In genomic region chrX:109600114-109600710, GRCh38 we compare ENCODE assay signal across 10 cellular contexts. TPM values are rescaled to one million over a fixed set of nuclear protein-coding genes. Genes with fewer than 3 reads are reported as not detected.
DNase-seq lines count a peak whose midpoint lies in the region; ATAC-seq and TF ChIP-seq lines count a peak whose summit lies in the region.
"Had no signal": no experiment of that assay in that cellular context is flagged by ENCODE, and none has a peak within 500 bp of the region (broad histone marks: within the 10 kb centered on the region; RNA-seq: fewer than 3 reads in every experiment).

No MANE protein-coding gene starts in this region.

- H2BK12ac ChIP-seq in neuronal stem cell (ENCODE audit: low read length), result no peak overlapping the region

- H3K9me3 ChIP-seq in ES-I3 (ENCODE audit: control insufficient read depth, insufficient read depth, low read length) (no peaks in the 10 kb centered on the region), fibroblast of lung (ENCODE audit: control insufficient read depth, insufficient read depth, low read depth, low read length) (no peaks in the 10 kb centered on the region), neuronal stem cell (replicated peaks in 1 of 2; ENCODE audit: control insufficient read depth in 2 of 2, insufficient read depth in 1 of 2, low read depth in 1 of 2, low read length in 2 of 2) (no peaks in the 10 kb centered on the region)

- peak overlapping the region; percentile 39 for H3K9ac ChIP-seq in ES-I3 (ENCODE audit: low read depth, low read length)
- no peak overlapping the region for H3K9ac ChIP-seq in fibroblast of lung (ENCODE audit: insufficient read depth, low read length)
- no peak overlapping the region for H3K9ac ChIP-seq in neuronal stem cell (ENCODE audit: low read depth, low read length, poor library complexity)

- H3K4me1 ChIP-seq in ES-I3 (ENCODE audit: insufficient read depth, low read length) (peaks cover 10% of the 10 kb centered on the region), fibroblast of lung (ENCODE audit: control insufficient read depth, extremely low read depth, insufficient read depth, low read length) (no peaks in the 10 kb centered on the region), neuronal stem cell (ENCODE audit: control insufficient read depth in 2 of 2, insufficient read depth in 1 of 2, low read depth in 1 of 2, low read length in 2 of 2) (peaks cover 0 to 10% of the 10 kb centered on the region in 2 donors)

- no peaks in the 10 kb centered on the region for H3K27me3 ChIP-seq in fibroblast of lung (ENCODE audit: control insufficient read depth, insufficient read depth, low read length)
- H3K27me3 ChIP-seq in neuronal stem cell (ENCODE audit: control insufficient read depth in 3 of 3, insufficient read depth in 3 of 3, low read depth in 1 of 3, low read length in 3 of 3), result peaks cover 0 to 26% (median 0%) of the 10 kb centered on the region in 3 experiments

- H4K91ac ChIP-seq in neuronal stem cell (ENCODE audit: low read depth, low read length, poor library complexity), result no peak overlapping the region

- DNase-seq in NCI-H524 treated with DMSO at 0.1 percent for 48 hours (lab: John Stamatoyannopoulos, UW), result peak; percentile 79
- peak; percentile 1 to 43 for DNase-seq in fibroblast of lung (ENCODE audit: low read depth in 2 of 2)
- DNase-seq in neuronal stem cell (ENCODE audit: low spot score), result no peak
- no peak for DNase-seq in NCI-H345 (lab: John Stamatoyannopoulos, UW)
- no peak for DNase-seq in NCI-H748 treated with DMSO at 0.1 percent for 48 hours (lab: John Stamatoyannopoulos, UW)
- DNase-seq in HUDEP-2 (lab: John Stamatoyannopoulos, UW; ENCODE audit: unreplicated experiment in 76 of 76), result no peak
- DNase-seq: DMS79 had no signal

- H2BK15ac ChIP-seq in neuronal stem cell (ENCODE audit: low read length), result no peak overlapping the region

- no peak overlapping the region for H3K4ac ChIP-seq in neuronal stem cell (ENCODE audit: low read length)

- no peak overlapping the region for H3K4me2 ChIP-seq in fibroblast of lung (ENCODE audit: extremely low read depth, insufficient read depth, low read length)
- no peak overlapping the region for H3K4me2 ChIP-seq in neuronal stem cell (ENCODE audit: insufficient read depth, low read length, poor library complexity, severe bottlenecking)

- H3K23ac ChIP-seq in neuronal stem cell (ENCODE audit: low read depth, low read length, poor library complexity), result no peak overlapping the region

- no peak for TF ChIP-seq CTCF in fibroblast of lung (conservative IDR thresholded peaks at IDR 0.05 in 1 of 2, IDR thresholded peaks at IDR 0.05 in 1 of 2; ENCODE audit: low read depth in 1 of 2, low read length in 2 of 2)

- no peaks in the 10 kb centered on the region for H3K36me3 ChIP-seq in ES-I3 (ENCODE audit: insufficient read depth, low read length)
- H3K36me3 ChIP-seq in fibroblast of lung (ENCODE audit: control insufficient read depth, insufficient read depth, low read length), result no peaks in the 10 kb centered on the region
- H3K36me3 ChIP-seq in neuronal stem cell (replicated peaks in 1 of 2; ENCODE audit: control insufficient read depth in 2 of 2, insufficient read depth in 2 of 2, low read length in 2 of 2), result no peaks in the 10 kb centered on the region

- WGBS in neuronal stem cell (ENCODE audit: extremely low coverage in 2 of 2, insufficient read length in 2 of 2, insufficient replicate concordance in 1 of 2), 2 donors, result no CpG with 5 or more reads among the region's 18 CpGs

- no peak overlapping the region for H3K14ac ChIP-seq in neuronal stem cell (ENCODE audit: low read length)

- no peak overlapping the region for H4K8ac ChIP-seq in neuronal stem cell (ENCODE audit: low read depth, low read length)

- H2BK120ac ChIP-seq in neuronal stem cell (ENCODE audit: low read depth, low read length), result no peak overlapping the region

- no peak overlapping the region for H3K4me3 ChIP-seq in fibroblast of lung (replicated peaks in 1 of 4; ENCODE audit: control extremely low read depth in 1 of 4, insufficient read depth in 1 of 4, low read depth in 3 of 4, low read length in 4 of 4)
- H3K4me3 ChIP-seq in neuronal stem cell (ENCODE audit: low read length in 2 of 2), result peak overlapping the region in 1 of 2 donors; percentile 26

- no peak overlapping the region for H2BK5ac ChIP-seq in neuronal stem cell (ENCODE audit: low read length)

- H4K20me1 ChIP-seq in fibroblast of lung (ENCODE audit: control insufficient read depth, extremely low read depth, insufficient read depth, low read length), result no peaks in the 10 kb centered on the region

- H2AK5ac ChIP-seq in neuronal stem cell (ENCODE audit: low read depth, low read length), result no peak overlapping the region

- H3K27ac ChIP-seq in fibroblast of lung (ENCODE audit: insufficient read depth, low read length), result no peak overlapping the region
- peak overlapping the region; percentile 50 for H3K27ac ChIP-seq in neuronal stem cell (replicated peaks; ENCODE audit: low read length)

- H3K79me1 ChIP-seq in neuronal stem cell (ENCODE audit: low read depth, low read length), result no peaks in the 10 kb centered on the region

- peak overlapping the region; percentile 13 for H3K18ac ChIP-seq in neuronal stem cell (ENCODE audit: low read length)

- H2AFZ ChIP-seq in fibroblast of lung (ENCODE audit: low read length), result no peak overlapping the region
- peak overlapping the region; percentile 88 for H2AFZ ChIP-seq in neuronal stem cell (ENCODE audit: low read length)

- no peak for ATAC-seq in GM19455 (IDR thresholded peaks at IDR 0.05; ENCODE audit: unreplicated experiment)
- ATAC-seq: activated naive CD4-positive, alpha-beta T cell treated with anti-CD3 and anti-CD28 coated beads, Interleukin-2, amount 50 U/mL, for 72 hours had no signal

- H3K79me2 ChIP-seq in fibroblast of lung (ENCODE audit: control insufficient read depth, insufficient read depth, low read length), result no peaks in the 10 kb centered on the region

RNA-seq across cellular contexts. Expression of gene KCNE5, which starts 24.8 kb away (rescaled TPM):
- total RNA-seq in fibroblast of lung, result 0.51 and 1.2 TPM in 2 replicates
- 0.12 and 0.38 TPM in 2 replicates for polyA plus RNA-seq in fibroblast of lung
- 0.34 and 0.80 TPM in 2 replicates for polyA plus RNA-seq in fibroblast of lung (2012)
- 0.63 and 1.0 TPM in 2 replicates for polyA minus RNA-seq in fibroblast of lung (ENCODE audit: low replicate concordance)
- 8.2 TPM for polyA plus RNA-seq in neuronal stem cell (2013, experiment 1 of 2)
- 8.4 TPM for polyA plus RNA-seq in neuronal stem cell (2013, experiment 2 of 2)

Comparison
In these comparisons a context has a peak if more than half of its experiments do, and no peak if none do; other contexts are left out.
1. DNase-seq: peak in NCI-H524 treated with DMSO at 0.1 percent for 48 hours (single experiment) and fibroblast of lung (2 of 2); none in neuronal stem cell (single experiment), NCI-H345 (single experiment), NCI-H748 treated with DMSO at 0.1 percent for 48 hours (single experiment) and HUDEP-2 (0 of 76).